1 cellular context compared by ENCODE assay signal in genomic region chr15:92801774-92802464, GRCh38.
TF ChIP-seq lines count a peak whose summit lies in the region.

No MANE protein-coding gene starts in this region.

TF ChIP-seq in K562, 482 proteins besides CTCF, POLR2A, EP300 and RAD21 (continued from another document and continues in another):
- TF ChIP-seq E2F5 (CRISPR knock-in tag; IDR thresholded peaks at IDR 0.05) (no peak), ZNF77 (CRISPR knock-in tag; IDR thresholded peaks at IDR 0.05) (no peak), LARP7 (IDR thresholded peaks at IDR 0.05) (no peak), EP400 (IDR thresholded peaks at IDR 0.05) (peak; percentile 39), CBX2 (IDR thresholded peaks at IDR 0.05; ENCODE audit: insufficient read depth, low read length, poor library complexity, severe bottlenecking) (no peak), CHCHD3 (CRISPR knock-in tag; IDR thresholded peaks at IDR 0.05) (no peak), GTF2E2 (tag; IDR thresholded peaks at IDR 0.05) (no peak), ZFP1 (CRISPR knock-in tag; IDR thresholded peaks at IDR 0.05) (no peak), CBFA2T2 (conservative IDR thresholded peaks at IDR 0.05) (no peak), NCOA6 (IDR thresholded peaks at IDR 0.05) (no peak), SLC30A9 (CRISPR knock-in tag; IDR thresholded peaks at IDR 0.05) (no peak), NFIX (CRISPR knock-in tag; IDR thresholded peaks at IDR 0.05; ENCODE audit: low read depth) (no peak), NUFIP1 (IDR thresholded peaks at IDR 0.05; ENCODE audit: partially characterized antibody) (no peak), ELF1 (tag; IDR thresholded peaks at IDR 0.05) (no peak), TGIF2 (CRISPR knock-in tag; IDR thresholded peaks at IDR 0.05) (no peak), ZFPM2 (CRISPR knock-in tag; IDR thresholded peaks at IDR 0.05) (no peak), FUS (optimal IDR thresholded peaks at IDR 0.05; ENCODE audit: low read depth, low read length) (no peak), E2F8 (IDR thresholded peaks at IDR 0.05; ENCODE audit: low read depth, partially characterized antibody) (no peak), BMI1 (IDR thresholded peaks at IDR 0.05; ENCODE audit: low read length) (no peak), ZBTB1 (CRISPR knock-in tag; IDR thresholded peaks at IDR 0.05; ENCODE audit: borderline replicate concordance, low read depth) (no peak), MTA1 (IDR thresholded peaks at IDR 0.05; ENCODE audit: borderline replicate concordance) (peak; percentile 9; the same call in 1 of the 2 replicates), ZNF146 (CRISPR knock-in tag; IDR thresholded peaks at IDR 0.05; ENCODE audit: unreplicated experiment) (no peak), FOSL1 (tag; conservative IDR thresholded peaks at IDR 0.05) (no peak; the same call in 1 of the 2 replicates), RBM25 (IDR thresholded peaks at IDR 0.05; ENCODE audit: low read depth, low read length, severe bottlenecking) (no peak), ARID2 (IDR thresholded peaks at IDR 0.05) (no peak), NBN (IDR thresholded peaks at IDR 0.05; ENCODE audit: low read depth) (no peak), CREM (IDR thresholded peaks at IDR 0.05; ENCODE audit: low read depth) (no peak), PBX2 (CRISPR knock-in tag; IDR thresholded peaks at IDR 0.05; ENCODE audit: low read depth) (no peak), PBX2 (tag; conservative IDR thresholded peaks at IDR 0.05; ENCODE audit: low read depth) (no peak), POLR2AphosphoS5 (IDR thresholded peaks at IDR 0.05; ENCODE audit: control insufficient read depth, insufficient read depth, low read depth, low read length) (no peak), ZNF696 (CRISPR knock-in tag; conservative IDR thresholded peaks at IDR 0.05) (no peak), ZNF134 (CRISPR knock-in tag; conservative IDR thresholded peaks at IDR 0.05) (no peak), ZBTB26 (CRISPR knock-in tag; IDR thresholded peaks at IDR 0.05) (no peak), PCBP1 (IDR thresholded peaks at IDR 0.05; ENCODE audit: low read depth, low read length, poor library complexity, severe bottlenecking) (no peak), MIER1 (IDR thresholded peaks at IDR 0.05; ENCODE audit: low read depth) (no peak), CC2D1A (IDR thresholded peaks at IDR 0.05) (no peak), NELFE (IDR thresholded peaks at IDR 0.05; ENCODE audit: insufficient read depth, insufficient read length) (no peak)
- TF ChIP-seq, protein P1, sequence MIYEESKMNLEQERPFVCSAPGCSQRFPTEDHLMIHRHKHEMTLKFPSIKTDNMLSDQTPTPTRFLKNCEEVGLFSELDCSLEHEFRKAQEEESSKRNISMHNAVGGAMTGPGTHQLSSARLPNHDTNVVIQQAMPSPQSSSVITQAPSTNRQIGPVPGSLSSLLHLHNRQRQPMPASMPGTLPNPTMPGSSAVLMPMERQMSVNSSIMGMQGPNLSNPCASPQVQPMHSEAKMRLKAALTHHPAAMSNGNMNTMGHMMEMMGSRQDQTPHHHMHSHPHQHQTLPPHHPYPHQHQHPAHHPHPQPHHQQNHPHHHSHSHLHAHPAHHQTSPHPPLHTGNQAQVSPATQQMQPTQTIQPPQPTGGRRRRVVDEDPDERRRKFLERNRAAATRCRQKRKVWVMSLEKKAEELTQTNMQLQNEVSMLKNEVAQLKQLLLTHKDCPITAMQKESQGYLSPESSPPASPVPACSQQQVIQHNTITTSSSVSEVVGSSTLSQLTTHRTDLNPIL (CRISPR knock-in tag; IDR thresholded peaks at IDR 0.05): no peak
- TF ChIP-seq, protein P2, sequence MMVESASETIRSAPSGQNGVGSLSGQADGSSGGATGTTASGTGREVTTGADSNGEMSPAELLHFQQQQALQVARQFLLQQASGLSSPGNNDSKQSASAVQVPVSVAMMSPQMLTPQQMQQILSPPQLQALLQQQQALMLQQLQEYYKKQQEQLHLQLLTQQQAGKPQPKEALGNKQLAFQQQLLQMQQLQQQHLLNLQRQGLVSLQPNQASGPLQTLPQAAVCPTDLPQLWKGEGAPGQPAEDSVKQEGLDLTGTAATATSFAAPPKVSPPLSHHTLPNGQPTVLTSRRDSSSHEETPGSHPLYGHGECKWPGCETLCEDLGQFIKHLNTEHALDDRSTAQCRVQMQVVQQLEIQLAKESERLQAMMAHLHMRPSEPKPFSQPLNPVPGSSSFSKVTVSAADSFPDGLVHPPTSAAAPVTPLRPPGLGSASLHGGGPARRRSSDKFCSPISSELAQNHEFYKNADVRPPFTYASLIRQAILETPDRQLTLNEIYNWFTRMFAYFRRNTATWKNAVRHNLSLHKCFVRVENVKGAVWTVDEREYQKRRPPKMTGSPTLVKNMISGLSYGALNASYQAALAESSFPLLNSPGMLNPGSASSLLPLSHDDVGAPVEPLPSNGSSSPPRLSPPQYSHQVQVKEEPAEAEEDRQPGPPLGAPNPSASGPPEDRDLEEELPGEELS (CRISPR knock-in tag; IDR thresholded peaks at IDR 0.05; ENCODE audit: borderline replicate concordance): no peak
- TF ChIP-seq, protein P3, sequence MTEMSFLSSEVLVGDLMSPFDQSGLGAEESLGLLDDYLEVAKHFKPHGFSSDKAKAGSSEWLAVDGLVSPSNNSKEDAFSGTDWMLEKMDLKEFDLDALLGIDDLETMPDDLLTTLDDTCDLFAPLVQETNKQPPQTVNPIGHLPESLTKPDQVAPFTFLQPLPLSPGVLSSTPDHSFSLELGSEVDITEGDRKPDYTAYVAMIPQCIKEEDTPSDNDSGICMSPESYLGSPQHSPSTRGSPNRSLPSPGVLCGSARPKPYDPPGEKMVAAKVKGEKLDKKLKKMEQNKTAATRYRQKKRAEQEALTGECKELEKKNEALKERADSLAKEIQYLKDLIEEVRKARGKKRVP (CRISPR knock-in tag; IDR thresholded peaks at IDR 0.05): no peak
- TF ChIP-seq, protein P4, sequence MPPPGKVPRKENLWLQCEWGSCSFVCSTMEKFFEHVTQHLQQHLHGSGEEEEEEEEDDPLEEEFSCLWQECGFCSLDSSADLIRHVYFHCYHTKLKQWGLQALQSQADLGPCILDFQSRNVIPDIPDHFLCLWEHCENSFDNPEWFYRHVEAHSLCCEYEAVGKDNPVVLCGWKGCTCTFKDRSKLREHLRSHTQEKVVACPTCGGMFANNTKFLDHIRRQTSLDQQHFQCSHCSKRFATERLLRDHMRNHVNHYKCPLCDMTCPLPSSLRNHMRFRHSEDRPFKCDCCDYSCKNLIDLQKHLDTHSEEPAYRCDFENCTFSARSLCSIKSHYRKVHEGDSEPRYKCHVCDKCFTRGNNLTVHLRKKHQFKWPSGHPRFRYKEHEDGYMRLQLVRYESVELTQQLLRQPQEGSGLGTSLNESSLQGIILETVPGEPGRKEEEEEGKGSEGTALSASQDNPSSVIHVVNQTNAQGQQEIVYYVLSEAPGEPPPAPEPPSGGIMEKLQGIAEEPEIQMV (tag; conservative IDR thresholded peaks at IDR 0.05; ENCODE audit: low read depth): no peak
- TF ChIP-seq, protein P5, sequence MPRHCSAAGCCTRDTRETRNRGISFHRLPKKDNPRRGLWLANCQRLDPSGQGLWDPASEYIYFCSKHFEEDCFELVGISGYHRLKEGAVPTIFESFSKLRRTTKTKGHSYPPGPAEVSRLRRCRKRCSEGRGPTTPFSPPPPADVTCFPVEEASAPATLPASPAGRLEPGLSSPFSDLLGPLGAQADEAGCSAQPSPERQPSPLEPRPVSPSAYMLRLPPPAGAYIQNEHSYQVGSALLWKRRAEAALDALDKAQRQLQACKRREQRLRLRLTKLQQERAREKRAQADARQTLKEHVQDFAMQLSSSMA (CRISPR knock-in tag; IDR thresholded peaks at IDR 0.05): no peak
- TF ChIP-seq, protein P6, sequence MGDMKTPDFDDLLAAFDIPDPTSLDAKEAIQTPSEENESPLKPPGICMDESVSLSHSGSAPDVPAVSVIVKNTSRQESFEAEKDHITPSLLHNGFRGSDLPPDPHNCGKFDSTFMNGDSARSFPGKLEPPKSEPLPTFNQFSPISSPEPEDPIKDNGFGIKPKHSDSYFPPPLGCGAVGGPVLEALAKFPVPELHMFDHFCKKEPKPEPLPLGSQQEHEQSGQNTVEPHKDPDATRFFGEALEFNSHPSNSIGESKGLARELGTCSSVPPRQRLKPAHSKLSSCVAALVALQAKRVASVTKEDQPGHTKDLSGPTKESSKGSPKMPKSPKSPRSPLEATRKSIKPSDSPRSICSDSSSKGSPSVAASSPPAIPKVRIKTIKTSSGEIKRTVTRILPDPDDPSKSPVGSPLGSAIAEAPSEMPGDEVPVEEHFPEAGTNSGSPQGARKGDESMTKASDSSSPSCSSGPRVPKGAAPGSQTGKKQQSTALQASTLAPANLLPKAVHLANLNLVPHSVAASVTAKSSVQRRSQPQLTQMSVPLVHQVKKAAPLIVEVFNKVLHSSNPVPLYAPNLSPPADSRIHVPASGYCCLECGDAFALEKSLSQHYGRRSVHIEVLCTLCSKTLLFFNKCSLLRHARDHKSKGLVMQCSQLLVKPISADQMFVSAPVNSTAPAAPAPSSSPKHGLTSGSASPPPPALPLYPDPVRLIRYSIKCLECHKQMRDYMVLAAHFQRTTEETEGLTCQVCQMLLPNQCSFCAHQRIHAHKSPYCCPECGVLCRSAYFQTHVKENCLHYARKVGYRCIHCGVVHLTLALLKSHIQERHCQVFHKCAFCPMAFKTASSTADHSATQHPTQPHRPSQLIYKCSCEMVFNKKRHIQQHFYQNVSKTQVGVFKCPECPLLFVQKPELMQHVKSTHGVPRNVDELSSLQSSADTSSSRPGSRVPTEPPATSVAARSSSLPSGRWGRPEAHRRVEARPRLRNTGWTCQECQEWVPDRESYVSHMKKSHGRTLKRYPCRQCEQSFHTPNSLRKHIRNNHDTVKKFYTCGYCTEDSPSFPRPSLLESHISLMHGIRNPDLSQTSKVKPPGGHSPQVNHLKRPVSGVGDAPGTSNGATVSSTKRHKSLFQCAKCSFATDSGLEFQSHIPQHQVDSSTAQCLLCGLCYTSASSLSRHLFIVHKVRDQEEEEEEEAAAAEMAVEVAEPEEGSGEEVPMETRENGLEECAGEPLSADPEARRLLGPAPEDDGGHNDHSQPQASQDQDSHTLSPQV (IDR thresholded peaks at IDR 0.05): peak; percentile 38; the same call in 1 of the 2 replicates
